Comparison of ENCODE assay signal across 8 cellular contexts in the genomic region with DNA sequence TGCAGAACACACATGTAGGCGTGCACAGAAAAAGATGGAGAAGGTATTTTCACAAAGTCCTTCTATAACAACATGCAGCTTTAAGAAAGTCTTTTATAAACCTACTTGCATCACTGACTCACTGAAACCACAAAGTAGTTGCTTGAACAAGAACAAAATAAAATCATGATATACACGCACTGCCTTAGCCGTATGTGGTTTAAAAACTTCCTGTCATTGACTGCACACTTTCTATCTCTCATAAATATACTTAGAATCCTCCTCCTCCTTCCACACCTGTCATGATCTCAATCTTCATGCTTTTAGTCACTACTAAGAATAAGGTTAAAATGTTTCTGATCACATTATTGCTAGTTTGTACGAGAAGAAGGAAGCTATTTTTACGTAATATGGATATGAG. TPM values are rescaled to one million over a fixed set of nuclear protein-coding genes. Genes with fewer than 3 reads are reported as not detected.
DNase-seq lines count a peak whose midpoint lies in the region; ATAC-seq and TF ChIP-seq lines count a peak whose summit lies in the region.

No MANE protein-coding gene starts in this region.

- ATAC-seq in activated CD4-positive, alpha-beta T cell treated with anti-CD3 and anti-CD28 coated beads for 36 hours, result peak; percentile 99
- ATAC-seq in HG02759 (IDR thresholded peaks at IDR 0.05; ENCODE audit: unreplicated experiment), result peak; percentile 67
- peak; percentile 98 to 99 (median 98) for ATAC-seq in T-cell (replicated peaks in 1 of 4)
- ATAC-seq in natural killer cell treated with Interleukin-12 subunit alpha and Interleukin-12 subunit beta and Interleukin-15 and Interleukin-18, amount 100 ng/mL, for 72 hours, result peak; percentile 69 to 99

- 85% methylated on average over 5 of the region's 5 CpGs for WGBS in suprapubic skin

- peaks cover 19% of the 10 kb centered on the region for H3K36me3 Mint-ChIP-seq in activated CD4-positive, alpha-beta T cell treated with anti-CD3 and anti-CD28 coated beads for 36 hours (ENCODE audit: low read depth)
- peaks cover 21% of the 10 kb centered on the region for H3K36me3 Mint-ChIP-seq in T-cell
- peaks cover 6% of the 10 kb centered on the region for H3K36me3 Mint-ChIP-seq in natural killer cell treated with Interleukin-12 subunit alpha and Interleukin-12 subunit beta and Interleukin-15 and Interleukin-18, amount 100 ng/mL, for 72 hours
- peaks cover 9% of the 10 kb centered on the region for H3K36me3 Mint-ChIP-seq in chondrocyte (ENCODE audit: low read depth)

- peak overlapping the region; percentile 41 for H3K4me3 Mint-ChIP-seq in activated CD4-positive, alpha-beta T cell treated with anti-CD3 and anti-CD28 coated beads for 36 hours
- H3K4me3 Mint-ChIP-seq in T-cell, result peak overlapping the region; percentile 37 to 59 (median 46)
- H3K4me3 Mint-ChIP-seq in natural killer cell treated with Interleukin-12 subunit alpha and Interleukin-12 subunit beta and Interleukin-15 and Interleukin-18, amount 100 ng/mL, for 72 hours, result peak overlapping the region; percentile 51
- H3K4me3 Mint-ChIP-seq in chondrocyte (ENCODE audit: unreplicated experiment), result no peak overlapping the region

- no peak for TF ChIP-seq POLR2A in suprapubic skin (IDR thresholded peaks at IDR 0.05)

- no peaks in the 10 kb centered on the region for H3K27me3 Mint-ChIP-seq in activated CD4-positive, alpha-beta T cell treated with anti-CD3 and anti-CD28 coated beads for 36 hours
- no peaks in the 10 kb centered on the region for H3K27me3 Mint-ChIP-seq in T-cell
- H3K27me3 Mint-ChIP-seq in natural killer cell treated with Interleukin-12 subunit alpha and Interleukin-12 subunit beta and Interleukin-15 and Interleukin-18, amount 100 ng/mL, for 72 hours, result no peaks in the 10 kb centered on the region
- no peaks in the 10 kb centered on the region for H3K27me3 Mint-ChIP-seq in chondrocyte (ENCODE audit: low read depth)

- peak; percentile 21 for DNase-seq in activated CD4-positive, alpha-beta T cell treated with anti-CD3 and anti-CD28 coated beads for 36 hours
- DNase-seq in activated CD4-positive, alpha-beta T cell treated with anti-CD3 and anti-CD28 coated beads, Interleukin-2, amount 50 U/mL, for 4 hours, result no peak
- DNase-seq in T-cell, result peak in 12 of 34 experiments; percentile 6 to 34 (median 21)
- no peak for DNase-seq in natural killer cell treated with Interleukin-12 subunit alpha and Interleukin-12 subunit beta and Interleukin-15 and Interleukin-18, amount 100 ng/mL, for 72 hours (ENCODE audit: low spot score)
- DNase-seq in NCI-H2081 treated with DMSO at 0.1 percent for 48 hours (lab: John Stamatoyannopoulos, UW), result no peak
- DNase-seq in chondrocyte (ENCODE audit: low spot score), result no peak
- DNase-seq in suprapubic skin (ENCODE audit: low spot score in 2 of 2), result no peak

- H3K4me1 Mint-ChIP-seq in activated CD4-positive, alpha-beta T cell treated with anti-CD3 and anti-CD28 coated beads for 36 hours, result peaks cover 29% of the 10 kb centered on the region
- peaks cover 24 to 29% (median 28%) of the 10 kb centered on the region in 3 donors for H3K4me1 Mint-ChIP-seq in T-cell
- peaks cover 10 to 25% of the 10 kb centered on the region in 2 donors for H3K4me1 Mint-ChIP-seq in natural killer cell treated with Interleukin-12 subunit alpha and Interleukin-12 subunit beta and Interleukin-15 and Interleukin-18, amount 100 ng/mL, for 72 hours (ENCODE audit: low read depth in 2 of 2)
- H3K4me1 Mint-ChIP-seq in chondrocyte (ENCODE audit: low read depth), result peaks cover 8% of the 10 kb centered on the region

- H3K9me3 ChIP-seq in suprapubic skin, result no peaks in the 10 kb centered on the region

- intact Hi-C loops in activated CD4-positive, alpha-beta T cell treated with anti-CD3 and anti-CD28 coated beads for 36 hours (cut with DNase I, micrococcal nuclease), result loop anchor here (1.0 to 10.0 kb wide), 9 partner anchors 11 to 752 kb away; a partner anchor contains a TSS

- H3K27me3 ChIP-seq in suprapubic skin, result no peaks in the 10 kb centered on the region

- peak overlapping the region; percentile 69 for H3K27ac Mint-ChIP-seq in activated CD4-positive, alpha-beta T cell treated with anti-CD3 and anti-CD28 coated beads for 36 hours
- peak overlapping the region; percentile 74 to 87 for H3K27ac Mint-ChIP-seq in T-cell
- peak overlapping the region; percentile 20 to 57 for H3K27ac Mint-ChIP-seq in natural killer cell treated with Interleukin-12 subunit alpha and Interleukin-12 subunit beta and Interleukin-15 and Interleukin-18, amount 100 ng/mL, for 72 hours
- no peak overlapping the region for H3K27ac Mint-ChIP-seq in chondrocyte (ENCODE audit: unreplicated experiment)

- H3K27ac ChIP-seq in suprapubic skin, result no peak overlapping the region

- POLR2A ChIA-PET in activated CD4-positive, alpha-beta T cell treated with anti-CD3 and anti-CD28 coated beads for 36 hours (lab: Charles Lee), result interaction anchor here (0.6 to 1.1 kb wide), 3 partner anchors 22 to 638 kb away, joined by 3 to 4 read pairs (median 4); no protein-coding TSS in a partner anchor
- POLR2A ChIA-PET in T-cell (lab: Charles Lee), result interaction anchor here in 1 of 2 donors (0.6 kb wide), 1 partner anchor 216 kb away, joined by 3 read pairs; no protein-coding TSS in a partner anchor

- H3K4me1 ChIP-seq in suprapubic skin, result no peaks in the 10 kb centered on the region

- no peak for TF ChIP-seq CTCF in chondrocyte (IDR thresholded peaks at IDR 0.05)
- no peak for TF ChIP-seq CTCF in suprapubic skin (IDR thresholded peaks at IDR 0.05)

- no peaks in the 10 kb centered on the region for H3K9me3 Mint-ChIP-seq in activated CD4-positive, alpha-beta T cell treated with anti-CD3 and anti-CD28 coated beads for 36 hours (ENCODE audit: low read depth)
- H3K9me3 Mint-ChIP-seq in T-cell (no peaks in the 10 kb centered on the region), chondrocyte (ENCODE audit: low read depth) (no peaks in the 10 kb centered on the region)
- H3K9me3 Mint-ChIP-seq in natural killer cell treated with Interleukin-12 subunit alpha and Interleukin-12 subunit beta and Interleukin-15 and Interleukin-18, amount 100 ng/mL, for 72 hours, result no peaks in the 10 kb centered on the region

- TF ChIP-seq EP300 in suprapubic skin (IDR thresholded peaks at IDR 0.05), result no peak

- H3K4me3 ChIP-seq in suprapubic skin, result no peak overlapping the region

- H3K36me3 ChIP-seq in suprapubic skin, result peaks cover 25% of the 10 kb centered on the region

- CTCF ChIA-PET in activated CD4-positive, alpha-beta T cell treated with anti-CD3 and anti-CD28 coated beads for 36 hours (lab: Charles Lee), result interaction anchor here (1.3 to 2.2 kb wide), 5 partner anchors 10 to 24 kb away, joined by 4 to 16 read pairs (median 6); no protein-coding TSS in a partner anchor
- CTCF ChIA-PET in T-cell (lab: Charles Lee), result interaction anchor here in 1 of 2 donors (1.3 kb wide), 1 partner anchor 24 kb away, joined by 4 read pairs; no protein-coding TSS in a partner anchor

RNA-seq across cellular contexts. Expression of a gene that starts 31.8 kb away (rescaled TPM):
- total RNA-seq in activated CD4-positive, alpha-beta T cell treated with anti-CD3 and anti-CD28 coated beads for 36 hours, result 10 to 100 TPM; 44.6 to 50.9 TPM
- 1 to 10 TPM in 2 of 5 donors, under 1 TPM in 3; 0.60 to 1.7 (median 0.89) TPM for total RNA-seq in T-cell
- 10 to 100 TPM; 21.4 to 34.4 TPM for total RNA-seq in natural killer cell treated with Interleukin-12 subunit alpha and Interleukin-12 subunit beta and Interleukin-15 and Interleukin-18, amount 100 ng/mL, for 72 hours
- 3.8 to 8.7 TPM (median 3.8 TPM) in 3 replicates for total RNA-seq in chondrocyte
- total RNA-seq in suprapubic skin, result 1 to 10 TPM; 1.6 to 6.6 (median 3.2) TPM

RNA-seq across cellular contexts. Expression of a gene that starts 55.1 kb away (rescaled TPM):
- 10 to 100 TPM; 33.9 to 45.0 TPM for total RNA-seq in activated CD4-positive, alpha-beta T cell treated with anti-CD3 and anti-CD28 coated beads for 36 hours
- total RNA-seq in T-cell (10 to 100 TPM; 11.0 to 24.8 (median 17.6) TPM), chondrocyte (37.9 to 48.6 TPM (median 38.7 TPM) in 3 replicates), suprapubic skin (10 to 100 TPM; 16.7 to 31.3 (median 20.1) TPM)
- total RNA-seq in natural killer cell treated with Interleukin-12 subunit alpha and Interleukin-12 subunit beta and Interleukin-15 and Interleukin-18, amount 100 ng/mL, for 72 hours, result 10 to 100 TPM; 24.0 to 30.2 TPM
